15 cellular contexts compared by ENCODE assay signal in the genomic region with DNA sequence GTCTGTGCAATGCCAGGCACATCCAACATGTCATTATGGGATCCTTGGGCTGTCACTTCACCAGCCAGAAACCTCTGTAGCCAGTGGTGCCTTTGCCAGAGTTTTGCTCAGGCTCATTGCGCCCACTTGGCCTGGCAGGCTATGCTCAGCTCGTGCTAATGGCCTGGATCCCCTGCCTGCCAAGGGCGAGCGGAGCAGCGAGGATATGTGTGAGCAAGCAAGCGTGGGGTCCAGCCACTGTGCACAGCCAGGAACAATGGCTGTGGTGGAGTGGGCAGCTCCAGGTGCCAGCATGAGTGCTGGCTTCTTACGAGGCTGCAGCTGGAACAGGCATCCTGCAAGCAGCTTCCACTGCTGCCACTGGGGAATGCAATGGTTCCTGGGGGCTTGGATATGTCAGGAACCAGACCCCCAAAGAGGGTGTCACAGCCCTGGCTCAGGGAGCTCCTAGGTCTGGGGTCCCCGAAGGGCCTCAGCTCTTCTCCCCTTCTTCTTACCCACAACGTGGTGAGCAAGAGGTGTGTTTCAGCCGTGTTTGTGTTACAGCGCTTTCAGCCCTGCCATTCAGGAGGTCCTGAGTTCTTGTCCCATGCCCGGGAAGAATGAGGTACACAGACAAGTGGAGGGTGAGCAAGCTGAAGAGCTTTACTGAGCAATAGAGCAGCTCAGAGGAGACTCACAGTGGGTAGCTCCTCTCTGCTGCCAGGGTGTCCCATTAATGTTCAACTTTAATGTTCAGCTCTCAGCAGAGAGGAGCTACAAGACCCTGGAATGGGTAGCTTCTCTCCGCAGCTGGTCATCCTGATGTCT. TPM values are rescaled to one million over a fixed set of nuclear protein-coding genes. Genes with fewer than 3 reads are reported as not detected.
DNase-seq lines count a peak whose midpoint lies in the region; ATAC-seq and TF ChIP-seq lines count a peak whose summit lies in the region.
"Had no signal": no experiment of that assay in that cellular context is flagged by ENCODE, and none has a peak within 500 bp of the region (broad histone marks: within the 10 kb centered on the region; RNA-seq: fewer than 3 reads in every experiment).

No MANE protein-coding gene starts in this region.

- peaks cover 2 to 5% of the 10 kb centered on the region in 2 donors for H3K4me1 ChIP-seq in neuronal stem cell (ENCODE audit: control insufficient read depth in 2 of 2, insufficient read depth in 1 of 2, low read depth in 1 of 2, low read length in 2 of 2)

- H3K27me3 ChIP-seq in neuronal stem cell (ENCODE audit: control insufficient read depth in 3 of 3, insufficient read depth in 3 of 3, low read depth in 1 of 3, low read length in 3 of 3): no peaks in the 10 kb centered on the region
- H3K27me3 ChIP-seq: ovary, thyroid gland had no signal

- H3K79me1 ChIP-seq in neuronal stem cell (ENCODE audit: low read depth, low read length): no peaks in the 10 kb centered on the region

- peaks cover 0 to 20% of the 10 kb centered on the region in 2 donors for H3K9me3 ChIP-seq in neuronal stem cell (replicated peaks in 1 of 2; ENCODE audit: control insufficient read depth in 2 of 2, insufficient read depth in 1 of 2, low read depth in 1 of 2, low read length in 2 of 2)
- H3K9me3 ChIP-seq: ovary, thyroid gland had no signal

- no peak overlapping the region for H3K14ac ChIP-seq in neuronal stem cell (ENCODE audit: low read length)

- H2BK5ac ChIP-seq in neuronal stem cell (ENCODE audit: low read length): no peak overlapping the region

- H3K4ac ChIP-seq in neuronal stem cell (ENCODE audit: low read length): no peak overlapping the region

- H2BK15ac ChIP-seq in neuronal stem cell (ENCODE audit: low read length): no peak overlapping the region

- no peak overlapping the region for H2BK12ac ChIP-seq in neuronal stem cell (ENCODE audit: low read length)

- intact Hi-C loops in CD14-positive monocyte (cut with micrococcal nuclease): loop anchor here (10.0 kb wide), 1 partner anchor 512 kb away; no protein-coding TSS in a partner anchor

- H3K27me3 Mint-ChIP-seq in CD14-positive monocyte (ENCODE audit: low read depth in 3 of 3): peaks cover 0 to 2% (median 0%) of the 10 kb centered on the region in 3 donors

- no CpG with 5 or more reads among the region's 13 CpGs for WGBS in neuronal stem cell (ENCODE audit: extremely low coverage in 2 of 2, insufficient read length in 2 of 2, insufficient replicate concordance in 1 of 2), 2 donors

- no peak overlapping the region for H3K18ac ChIP-seq in neuronal stem cell (ENCODE audit: low read length)

- no peak overlapping the region for H3K4me3 ChIP-seq in neuronal stem cell (ENCODE audit: low read length in 2 of 2)
- H3K4me3 ChIP-seq: coronary artery, ovary, thyroid gland had no signal

- H2BK120ac ChIP-seq in neuronal stem cell (ENCODE audit: low read depth, low read length): no peak overlapping the region

- no peak overlapping the region for H3K9ac ChIP-seq in neuronal stem cell (ENCODE audit: low read depth, low read length, poor library complexity)

- H3K36me3 ChIP-seq in neuronal stem cell (replicated peaks in 1 of 2; ENCODE audit: control insufficient read depth in 2 of 2, insufficient read depth in 2 of 2, low read length in 2 of 2): no peaks in the 10 kb centered on the region
- H3K36me3 ChIP-seq: ovary, thyroid gland had no signal

- H2AK5ac ChIP-seq in neuronal stem cell (ENCODE audit: low read depth, low read length): peak overlapping the region; percentile 58

- no peak overlapping the region for H4K8ac ChIP-seq in neuronal stem cell (ENCODE audit: low read depth, low read length)

- H3K4me1 Mint-ChIP-seq in CD14-positive monocyte: peaks cover 72% of the 10 kb centered on the region

- H3K36me3 Mint-ChIP-seq in CD14-positive monocyte: peaks cover 2 to 3% of the 10 kb centered on the region in 2 donors

- ATAC-seq in HG03460 (IDR thresholded peaks at IDR 0.05; ENCODE audit: unreplicated experiment): no peak

- peaks cover 0 to 7% (median 0%) of the 10 kb centered on the region in 7 donors for H3K9me3 Mint-ChIP-seq in CD14-positive monocyte

- no peak overlapping the region for H3K4me2 ChIP-seq in neuronal stem cell (ENCODE audit: insufficient read depth, low read length, poor library complexity, severe bottlenecking)

- TF ChIP-seq CTCF in CD14-positive monocyte (IDR thresholded peaks at IDR 0.05): no peak

- peak overlapping the region in 1 of 2 donors; percentile 21 for H3K4me3 Mint-ChIP-seq in CD14-positive monocyte

- no peak overlapping the region for H4K91ac ChIP-seq in neuronal stem cell (ENCODE audit: low read depth, low read length, poor library complexity)

- H3K27ac Mint-ChIP-seq in CD14-positive monocyte: peak overlapping the region in 4 of 7 donors; percentile 55 to 97 (median 68)

- DNase-seq in CD14-positive monocyte (ENCODE audit: low spot score) (no peak), NCI-H446 treated with DMSO at 0.1 percent for 48 hours (lab: John Stamatoyannopoulos, UW) (peak; percentile 45), epithelial cell of prostate (ENCODE audit: low read depth, low spot score) (no peak), neuronal stem cell (ENCODE audit: low spot score) (no peak), retina (no peak), activated T-cell treated with anti-CD3 and anti-CD28 coated beads for 4 hours (no peak)
- DNase-seq in stimulated activated CD4-positive, alpha-beta T cell treated with anti-CD3 and anti-CD28 coated beads, Interleukin-2, amount 100 ng/mL, for 24 hours: no peak
- DNase-seq: activated CD4-positive, CD25-positive, alpha-beta regulatory T cell treated with anti-CD3 and anti-CD28 coated beads, Interleukin-2, amount 50 U/mL, for 72 hours; activated naive CD4-positive, alpha-beta T cell; NCI-H1417 treated with DMSO at 0.1 percent for 48 hours; SHP77 treated with DMSO at 0.1 percent for 48 hours had no signal

- no peak overlapping the region for H2AFZ ChIP-seq in neuronal stem cell (ENCODE audit: low read length)

- H3K27ac ChIP-seq in epithelial cell of prostate (peak overlapping the region; percentile 100), neuronal stem cell (replicated peaks; ENCODE audit: low read length) (no peak overlapping the region)
- H3K27ac ChIP-seq: ovary had no signal

- H3K23ac ChIP-seq in neuronal stem cell (ENCODE audit: low read depth, low read length, poor library complexity): no peak overlapping the region

RNA-seq across cellular contexts. Expression of a gene that starts 22.3 kb away (rescaled TPM):
- polyA plus RNA-seq in CD14-positive monocyte: 10 to 100 TPM in 1 of 2 donors, 1 to 10 TPM in 1; 6.9 to 11.5 TPM
- 91.4 TPM for polyA plus RNA-seq in neuronal stem cell (2013, experiment 1 of 2)
- polyA plus RNA-seq in neuronal stem cell (2013, experiment 2 of 2): 94.9 TPM
